ENCODE assay signal across 29 cellular contexts in genomic region chr11:38304926-38305325, GRCh38.
"Had no signal": no experiment of that assay in that cellular context is flagged by ENCODE, and none has a peak within 500 bp of the region (broad histone marks: within the 10 kb centered on the region; RNA-seq: fewer than 3 reads in every experiment).

No MANE protein-coding gene starts in this region.

- H3K27ac ChIP-seq: neutrophil, pancreas, prostate gland, right atrium auricular region, skin epidermis, spleen, suprapubic skin, testis, tibial artery, upper lobe of left lung, vagina had no signal

- H3K9me3 ChIP-seq: pancreas, prostate gland, right atrium auricular region, suprapubic skin, testis, tibial artery, upper lobe of left lung, vagina had no signal

- H3K27ac Mint-ChIP-seq: natural killer cell treated with Interleukin-12 subunit alpha and Interleukin-12 subunit beta and Interleukin-15 and Interleukin-18, amount 100 ng/mL, for 72 hours; nephron progenitor cell; stimulated activated memory B cell treated with anti-CD40 and anti-IgM and Interleukin-4, amounts not matched to agents 10 μg/mL and 1 μg/mL and 100 μg/mL, for 72 hours; stimulated activated naive CD8-positive, alpha-beta T cell treated with anti-CD3 and anti-CD28 coated beads, Interleukin-15, amount 100 ng/mL, for 72 hours had no signal

- FAIRE-seq: pancreas, urothelium cell line had no signal

- H3K36me3 Mint-ChIP-seq: stimulated activated memory B cell treated with anti-CD40 and anti-IgM and Interleukin-4, amounts not matched to agents 10 μg/mL and 1 μg/mL and 100 μg/mL, for 72 hours had no signal

- H3K4me3 Mint-ChIP-seq: natural killer cell treated with Interleukin-12 subunit alpha and Interleukin-12 subunit beta and Interleukin-15 and Interleukin-18, amount 100 ng/mL, for 72 hours; nephron progenitor cell; neural crest cell; stimulated activated memory B cell treated with anti-CD40 and anti-IgM and Interleukin-4, amounts not matched to agents 10 μg/mL and 1 μg/mL and 100 μg/mL, for 72 hours; stimulated activated naive CD8-positive, alpha-beta T cell treated with anti-CD3 and anti-CD28 coated beads, Interleukin-15, amount 100 ng/mL, for 72 hours had no signal

- H3K9me3 Mint-ChIP-seq: natural killer cell treated with Interleukin-12 subunit alpha and Interleukin-12 subunit beta and Interleukin-15 and Interleukin-18, amount 100 ng/mL, for 72 hours; nephron progenitor cell; neural crest cell; stimulated activated memory B cell treated with anti-CD40 and anti-IgM and Interleukin-4, amounts not matched to agents 10 μg/mL and 1 μg/mL and 100 μg/mL, for 72 hours had no signal

- H3K36me3 ChIP-seq: neutrophil, pancreas, prostate gland, right atrium auricular region, spleen, suprapubic skin, tibial artery, upper lobe of left lung, vagina had no signal

- H3K4me3 ChIP-seq: pancreas, prostate gland, right atrium auricular region, skin epidermis, smooth muscle cell, spleen, suprapubic skin, testis, tibial artery, upper lobe of left lung, vagina had no signal

- DNase-seq: nephron progenitor cell; nucleus accumbens; pancreas; retina; spleen; stimulated activated CD4-positive, alpha-beta T cell treated with anti-CD3 and anti-CD28 coated beads, Interleukin-12 subunit alpha, Interleukin-12 subunit beta, amount 100 ng/mL, for 4 hours; stimulated activated CD4-positive, alpha-beta T cell treated with anti-CD3 and anti-CD28 coated beads, Interleukin-1b, Interleukin-23, amount 100 ng/mL, for 48 hours; stimulated activated CD4-positive, alpha-beta T cell treated with anti-CD3 and anti-CD28 coated beads, Interleukin-4, amount 100 ng/mL, for 1 hour; stimulated activated CD4-positive, alpha-beta T cell treated with anti-CD3 and anti-CD28 coated beads, Interleukin-4, amount 100 ng/mL, for 4 hours; stimulated activated CD8-positive, alpha-beta memory T cell treated with anti-CD3 and anti-CD28 coated beads, Interleukin-4, amount 100 ng/mL, for 48 hours; stimulated activated naive CD4-positive, alpha-beta T cell; stimulated activated naive CD8-positive, alpha-beta T cell treated with anti-CD3 and anti-CD28 coated beads, Interleukin-15, amount 100 ng/mL, for 72 hours; stimulated activated naive CD8-positive, alpha-beta T cell treated with anti-CD3 and anti-CD28 coated beads, Interleukin-15, Interleukin-2, amounts not matched to agents 100 U/mL and 50 U/mL, for 24 hours; substantia nigra; testis; tibial artery; trophoblast cell; upper lobe of left lung had no signal

- H3K27me3 ChIP-seq: neutrophil, pancreas, right atrium auricular region, spleen, suprapubic skin, testis, tibial artery, upper lobe of left lung, vagina had no signal

- H3K4me1 Mint-ChIP-seq: nephron progenitor cell; neural crest cell; stimulated activated memory B cell treated with anti-CD40 and anti-IgM and Interleukin-4, amounts not matched to agents 10 μg/mL and 1 μg/mL and 100 μg/mL, for 72 hours; stimulated activated naive CD8-positive, alpha-beta T cell treated with anti-CD3 and anti-CD28 coated beads, Interleukin-15, amount 100 ng/mL, for 72 hours had no signal

- H3K27me3 Mint-ChIP-seq: natural killer cell treated with Interleukin-12 subunit alpha and Interleukin-12 subunit beta and Interleukin-15 and Interleukin-18, amount 100 ng/mL, for 72 hours; stimulated activated memory B cell treated with anti-CD40 and anti-IgM and Interleukin-4, amounts not matched to agents 10 μg/mL and 1 μg/mL and 100 μg/mL, for 72 hours; stimulated activated naive CD8-positive, alpha-beta T cell treated with anti-CD3 and anti-CD28 coated beads, Interleukin-15, amount 100 ng/mL, for 72 hours had no signal

- H3K4me1 ChIP-seq: prostate gland, right atrium auricular region, spleen, suprapubic skin, testis, tibial artery, upper lobe of left lung, vagina had no signal
